Comparison of ENCODE assay signal across 22 cellular contexts in the genomic region with DNA sequence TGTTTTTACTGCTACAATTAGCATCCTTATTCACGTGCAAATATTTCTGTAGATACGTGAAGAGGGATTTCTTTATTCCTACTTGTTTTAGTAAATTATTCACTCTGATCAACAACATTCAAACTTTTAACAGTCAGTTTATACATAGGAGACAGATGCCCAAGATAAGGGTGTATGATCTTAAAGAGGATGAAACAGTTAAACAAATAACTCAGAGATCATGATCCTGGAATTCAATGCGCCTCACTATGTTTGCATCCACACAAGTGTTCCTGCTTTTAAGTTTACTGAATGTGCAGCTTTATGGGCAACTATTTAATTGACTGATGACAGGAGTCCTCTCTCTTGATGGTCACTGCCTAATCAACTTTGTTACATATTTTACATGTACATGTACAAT.
"Had no signal": no experiment of that assay in that cellular context is flagged by ENCODE, and none has a peak within 500 bp of the region (broad histone marks: within the 10 kb centered on the region; RNA-seq: fewer than 3 reads in every experiment).

No MANE protein-coding gene starts in this region.

- H3K4me1 ChIP-seq: gastroesophageal sphincter, left lung, lower lobe of right lung had no signal

- H3K4me3 ChIP-seq: coronary artery, dorsolateral prefrontal cortex, esophagus muscularis mucosa, gastroesophageal sphincter, heart left ventricle, hepatocyte, left lung, lower lobe of right lung, mucosa of descending colon had no signal

- FAIRE-seq: colon, endothelial cell of umbilical vein, keratinocyte had no signal

- H3K36me3 ChIP-seq: esophagus muscularis mucosa, gastroesophageal sphincter, heart left ventricle, left lung, lower lobe of right lung had no signal

- H3K27me3 ChIP-seq: esophagus muscularis mucosa, foreskin keratinocyte, gastroesophageal sphincter, heart left ventricle, hepatocyte, left lung had no signal

- DNase-seq: dermis blood vessel endothelial cell; dorsolateral prefrontal cortex; effector CD4-positive, alpha-beta T cell; effector memory CD4-positive, alpha-beta T cell; foreskin keratinocyte; heart left ventricle; hypothalamus; immature natural killer cell; left cardiac atrium; left lung; left ventricle myocardium superior; lower lobe of right lung; mesenchymal stem cell; mucosa of descending colon; naive B cell had no signal

- H3K27ac ChIP-seq: coronary artery, dorsolateral prefrontal cortex, esophagus muscularis mucosa, foreskin keratinocyte, gastroesophageal sphincter, heart left ventricle, hepatocyte, left lung, lower lobe of right lung had no signal

- H3K9me3 ChIP-seq: esophagus muscularis mucosa, gastroesophageal sphincter, heart left ventricle, left lung, lower lobe of right lung, mucosa of descending colon had no signal

- ATAC-seq: foreskin keratinocyte, gastroesophageal sphincter, heart left ventricle, left cardiac atrium, left lung, left ventricle myocardium superior, lower lobe of right lung, mucosa of descending colon had no signal

- H3K4me2 ChIP-seq: hepatocyte had no signal
